ENCODE assay signal across 22 cellular contexts in genomic region chr11:19992162-19992561, GRCh38.
DNase-seq lines count a peak whose midpoint lies in the region; ATAC-seq, FAIRE-seq and TF ChIP-seq lines count a peak whose summit lies in the region.
"Had no signal": no experiment of that assay in that cellular context is flagged by ENCODE, and none has a peak within 500 bp of the region (broad histone marks: within the 10 kb centered on the region; RNA-seq: fewer than 3 reads in every experiment).

No MANE protein-coding gene starts in this region.

- CTCF ChIA-PET in A549 (lab: Yijun Ruan, JAX) = interaction anchor here (1.0 to 3.0 kb wide), 6 partner anchors 10 to 139 kb away, joined by 3 to 10 read pairs (median 4); no protein-coding TSS in a partner anchor

- peaks cover 10% of the 10 kb centered on the region; the same call in 2 of the 3 replicates for H3K9me3 ChIP-seq in A549
- H3K9me3 ChIP-seq: MG63 had no signal

- no peak for TF ChIP-seq POLR2A in A549 (IDR thresholded peaks at IDR 0.05; ENCODE audit: low read length)

- TF ChIP-seq CTCF in A549 (IDR thresholded peaks at IDR 0.05) = no peak
- TF ChIP-seq CTCF in AG10803 (conservative IDR thresholded peaks at IDR 0.05; ENCODE audit: low read length) = no peak

- H3K4me3 ChIP-seq in A549 (no peak overlapping the region), AG10803 (ENCODE audit: low read length) (no peak overlapping the region)
- H3K4me3 ChIP-seq: GM12878, MG63, PC-9, SJCRH30 had no signal

- POLR2A ChIA-PET in A549 (lab: Yijun Ruan, JAX) = no interaction called here

- H3K4me2 ChIP-seq in A549 = no peak overlapping the region
- H3K4me2 ChIP-seq: PC-9 had no signal

- peaks cover 49% of the 10 kb centered on the region for H3K4me1 ChIP-seq in A549

- ATAC-seq in A549 = no peak
- ATAC-seq: GM12878, HCT116, HepG2, Right ventricle myocardium inferior, SK-N-SH treated with all-trans-retinoic acid at 6 μM for 48 hours had no signal

- DNase-seq in A549 (ENCODE audit: low read depth in 1 of 2, low spot score in 1 of 2) = no peak
- peak; percentile 16 for DNase-seq in AG10803 (ENCODE audit: low read depth)
- DNase-seq in NCI-H69 (lab: John Stamatoyannopoulos, UW) = peak; percentile 14
- peak; percentile 46 for DNase-seq in left kidney (ENCODE audit: low read depth, low spot score)
- no peak for DNase-seq in NCI-H510A (lab: John Stamatoyannopoulos, UW)
- no peak for DNase-seq in activated CD4-positive, alpha-beta T cell treated with anti-CD3 and anti-CD28 coated beads for 48 hours
- DNase-seq in GM19238 (ENCODE audit: insufficient read length, low spot score) = no peak
- DNase-seq: ACHN, DMS153, Kasumi-1, MG63, NCI-H2029, NCI-H446, NCI-H526, PC-9, SJCRH30 had no signal

- no peak for FAIRE-seq in A549 (lab: Jason Lieb, UNC)
- FAIRE-seq: G401.6, GM12878, HepG2 had no signal

- no peak for TF ChIP-seq RAD21 in A549 (conservative IDR thresholded peaks at IDR 0.05 in 1 of 2, IDR thresholded peaks at IDR 0.05 in 1 of 2)

- no peak for TF ChIP-seq EP300 in A549 (IDR thresholded peaks at IDR 0.05)

- H3K27ac ChIP-seq in A549 = peak overlapping the region; percentile 45 to 99; a peak in 2 of 6 replicates
- H3K27ac ChIP-seq: PC-9, SJCRH30 had no signal

TF ChIP-seq in A549, 52 proteins besides CTCF, POLR2A, EP300 and RAD21:
- TF ChIP-seq NR3C1 (IDR thresholded peaks at IDR 0.05) (no peak), ESRRA (IDR thresholded peaks at IDR 0.05; ENCODE audit: borderline replicate concordance, low read length) (no peak), CBX8 (IDR thresholded peaks at IDR 0.05) (no peak), RARB (CRISPR knock-in tag; IDR thresholded peaks at IDR 0.05) (no peak), HES2 (IDR thresholded peaks at IDR 0.05) (no peak), GATA3 (IDR thresholded peaks at IDR 0.05; ENCODE audit: borderline replicate concordance) (no peak), CEBPB (IDR thresholded peaks at IDR 0.05) (no peak), MAZ (IDR thresholded peaks at IDR 0.05; ENCODE audit: borderline replicate concordance, low read depth, low read length) (no peak), ELK1 (IDR thresholded peaks at IDR 0.05; ENCODE audit: low read depth, low read length) (no peak), HOXB5 (CRISPR knock-in tag; IDR thresholded peaks at IDR 0.05) (no peak)

Comparison
In these comparisons a context has a peak if more than half of its experiments do, and no peak if none do; other contexts are left out.
1. DNase-seq: peak in AG10803 (single experiment), NCI-H69 (single experiment) and left kidney (single experiment); none in A549 (0 of 2), NCI-H510A (single experiment), activated CD4-positive, alpha-beta T cell treated with anti-CD3 and anti-CD28 coated beads for 48 hours (single experiment) and GM19238 (single experiment).